9 cellular contexts compared by ENCODE assay signal in genomic region chr1:159009287-159009686, GRCh38. TPM values are rescaled to one million over a fixed set of nuclear protein-coding genes. Genes with fewer than 3 reads are reported as not detected.
DNase-seq lines count a peak whose midpoint lies in the region; TF ChIP-seq lines count a peak whose summit lies in the region.
"Had no signal": no experiment of that assay in that cellular context is flagged by ENCODE, and none has a peak within 500 bp of the region (broad histone marks: within the 10 kb centered on the region; RNA-seq: fewer than 3 reads in every experiment).

No MANE protein-coding gene starts in this region.

- peaks cover 21% of the 10 kb centered on the region for H3K4me1 Mint-ChIP-seq in chondrocyte (ENCODE audit: low read depth)

- no peak overlapping the region for H3K27ac Mint-ChIP-seq in chondrocyte (ENCODE audit: unreplicated experiment)

- 13 to 28% methylated on average over 2 of the region's 2 CpGs for WGBS in esophagus squamous epithelium, 2 donors

- DNase-seq in GM12865 (ENCODE audit: low read depth) (peak; percentile 48), SJSA1 (ENCODE audit: low read depth in 1 of 2, low spot score in 2 of 2) (no peak), esophagus squamous epithelium (lab: John Stamatoyannopoulos, UW) (no peak), GM10266 (ENCODE audit: extremely low spot score) (no peak), NCI-H524 (lab: John Stamatoyannopoulos, UW) (no peak), HK-2 (ENCODE audit: unreplicated experiment) (no peak), chondrocyte (ENCODE audit: low spot score) (no peak)
- DNase-seq: NCI-H1048 had no signal

- no peaks in the 10 kb centered on the region for H3K9me3 ChIP-seq in SJSA1 (replicated peaks)
- H3K9me3 ChIP-seq in esophagus squamous epithelium = no peaks in the 10 kb centered on the region

- H3K4me1 ChIP-seq in SJSA1 (replicated peaks) (peaks cover 26% of the 10 kb centered on the region), esophagus squamous epithelium (peaks cover 9 to 55% (median 25%) of the 10 kb centered on the region in 3 donors)

- H3K27me3 Mint-ChIP-seq in chondrocyte (ENCODE audit: low read depth) = peaks cover 2% of the 10 kb centered on the region

- no peak for TF ChIP-seq POLR2A in esophagus squamous epithelium (IDR thresholded peaks at IDR 0.05)

- peak overlapping the region; percentile 89 for H3K27ac ChIP-seq in SJSA1
- H3K27ac ChIP-seq in esophagus squamous epithelium = peak overlapping the region; percentile 81 to 90 (median 90)
- peak overlapping the region in 20 of 21 experiments; percentile 78 to 97 (median 92) for H3K27ac ChIP-seq in skin epidermis

- no peak overlapping the region for H3K4me3 Mint-ChIP-seq in chondrocyte (ENCODE audit: unreplicated experiment)

- H3K9me3 Mint-ChIP-seq in chondrocyte (ENCODE audit: low read depth) = no peaks in the 10 kb centered on the region

- H3K36me3 Mint-ChIP-seq in chondrocyte (ENCODE audit: low read depth) = peaks cover 2% of the 10 kb centered on the region

- TF ChIP-seq CTCF in GM12865 (IDR thresholded peaks at IDR 0.05; ENCODE audit: insufficient read depth, low read depth, low read length, missing control alignments) (no peak), esophagus squamous epithelium (IDR thresholded peaks at IDR 0.05) (no peak), GM10266 (IDR thresholded peaks at IDR 0.05; ENCODE audit: control insufficient read depth, insufficient read depth, low read depth, missing control alignments) (no peak), chondrocyte (IDR thresholded peaks at IDR 0.05) (no peak)

- H3K27me3 ChIP-seq in SJSA1 (replicated peaks) (no peaks in the 10 kb centered on the region), esophagus squamous epithelium (no peaks in the 10 kb centered on the region)

- intact Hi-C loops in esophagus squamous epithelium (cut with DNase I) = no loop called here

- peaks cover 17% of the 10 kb centered on the region for H3K36me3 ChIP-seq in SJSA1
- H3K36me3 ChIP-seq in esophagus squamous epithelium = no peaks in the 10 kb centered on the region

- H3K4me3 ChIP-seq in GM12865 (ENCODE audit: low read depth, low read length) = peak overlapping the region; percentile 99
- peak overlapping the region; percentile 48 for H3K4me3 ChIP-seq in SJSA1
- peak overlapping the region; percentile 40 to 79 (median 56) for H3K4me3 ChIP-seq in esophagus squamous epithelium
- H3K4me3 ChIP-seq in skin epidermis = peak overlapping the region in 5 of 7 experiments; percentile 45 to 63 (median 51)

RNA-seq across cellular contexts. Expression of gene IFI16, which starts 0.4 kb away (rescaled TPM):
- 26.1 and 27.1 TPM in 2 replicates for total RNA-seq in SJSA1 (2014; rRNA removed; shearing (Covaris generic))
- 100 to 1,000 TPM in 2 of 4 donors, 10 to 100 TPM in 2; 46.1 to 154 (median 96.9) TPM for total RNA-seq in esophagus squamous epithelium
- 10.1 to 26.3 TPM (median 13.3 TPM) in 3 replicates for total RNA-seq in chondrocyte

Comparison
In these comparisons a context has a peak if more than half of its experiments do, and no peak if none do; other contexts are left out.
1. H3K4me3 ChIP-seq: peak in every context shown above with its lines; median percentile 99 in GM12865; 56 in esophagus squamous epithelium; 51 in skin epidermis; 48 in SJSA1.